ENCODE assay signal across 13 cellular contexts in genomic region chr2:45256867-45257641, GRCh38.
DNase-seq lines count a peak whose midpoint lies in the region; ATAC-seq lines count a peak whose summit lies in the region.
"Had no signal": no experiment of that assay in that cellular context is flagged by ENCODE, and none has a peak within 500 bp of the region (broad histone marks: within the 10 kb centered on the region; RNA-seq: fewer than 3 reads in every experiment).

No MANE protein-coding gene starts in this region.

- DNase-seq in HuH-7.5 (ENCODE audit: low spot score) (peak; percentile 49), NT2/D1 (ENCODE audit: low read depth, low spot score) (peak; percentile 49), iPS-NIHi11 (ENCODE audit: low spot score) (peak; percentile 52)
- DNase-seq in stimulated activated naive CD4-positive, alpha-beta T cell treated with Interleukin-2 at 50 U/mL for 16 hours (lab: John Stamatoyannopoulos, UW) = no peak
- DNase-seq: activated CD4-positive, alpha-beta T cell treated with anti-CD3 and anti-CD28 coated beads for 36 hours; Caco-2; natural killer cell; NCI-H226; stimulated activated naive CD4-positive, alpha-beta T cell had no signal

- H3K27ac ChIP-seq in skeletal muscle tissue (ENCODE audit: low read depth, low read length) = peak overlapping the region; percentile 22

- H3K4me3 ChIP-seq in NT2/D1 (ENCODE audit: insufficient read length, low read depth) (no peak overlapping the region), skeletal muscle tissue (ENCODE audit: low read length in 3 of 3) (no peak overlapping the region)
- H3K4me3 ChIP-seq: HAP-1 had no signal

- ATAC-seq in GM21723 (IDR thresholded peaks at IDR 0.05; ENCODE audit: unreplicated experiment) (no peak), GM21423 (IDR thresholded peaks at IDR 0.05; ENCODE audit: unreplicated experiment) (no peak)
- ATAC-seq: activated CD4-positive, alpha-beta T cell treated with anti-CD3 and anti-CD28 coated beads for 36 hours; natural killer cell had no signal

- peak overlapping the region; percentile 61 for H3K9ac ChIP-seq in NT2/D1 (ENCODE audit: insufficient read length, low read depth)
- H3K9ac ChIP-seq in skeletal muscle tissue (ENCODE audit: low read depth in 1 of 3, low read length in 3 of 3) = no peak overlapping the region

- H3K27me3 ChIP-seq in NT2/D1 (ENCODE audit: insufficient read depth, insufficient read length) (no peaks in the 10 kb centered on the region), skeletal muscle tissue (ENCODE audit: control insufficient read depth in 3 of 3, insufficient read depth in 3 of 3, low read length in 3 of 3) (peaks cover 0 to 5% (median 0%) of the 10 kb centered on the region in 3 donors)

- H3K9me3 ChIP-seq in NT2/D1 (ENCODE audit: insufficient read depth, low read length) = no peaks in the 10 kb centered on the region
- H3K9me3 ChIP-seq in skeletal muscle tissue (ENCODE audit: control insufficient read depth in 3 of 3, low read length in 3 of 3) = no peaks in the 10 kb centered on the region
- H3K9me3 ChIP-seq: Caco-2, HAP-1 had no signal

- H3K4me1 ChIP-seq in NT2/D1 (ENCODE audit: insufficient read depth, insufficient read length) (peaks cover 8% of the 10 kb centered on the region), skeletal muscle tissue (ENCODE audit: control insufficient read depth in 3 of 3, insufficient read depth in 3 of 3, low read length in 3 of 3) (peaks cover 27 to 38% (median 31%) of the 10 kb centered on the region in 3 donors)
- H3K4me1 ChIP-seq: HAP-1 had no signal

- H3K36me3 ChIP-seq in NT2/D1 (ENCODE audit: insufficient read depth, insufficient read length, low read length) = no peaks in the 10 kb centered on the region
- no peaks in the 10 kb centered on the region for H3K36me3 ChIP-seq in skeletal muscle tissue (ENCODE audit: control insufficient read depth in 3 of 3, insufficient read depth in 3 of 3, low read length in 3 of 3)
- H3K36me3 ChIP-seq: HAP-1 had no signal
